In genomic region chrX:39242187-39242586, GRCh38 we compare ENCODE assay signal across 7 cellular contexts.
DNase-seq lines count a peak whose midpoint lies in the region; ATAC-seq, FAIRE-seq and TF ChIP-seq lines count a peak whose summit lies in the region.

No MANE protein-coding gene starts in this region.

- intact Hi-C loops in ascending aorta (cut with DNase I) = no loop called here

- no peaks in the 10 kb centered on the region for H3K9me3 ChIP-seq in ascending aorta

- H3K27ac ChIP-seq in VCaP (peak overlapping the region; percentile 32; the same call in 1 of the 2 replicates), ascending aorta (no peak overlapping the region)

- DNase-seq in MV-4-11 (lab: John Stamatoyannopoulos, UW) (peak; percentile 4), ascending aorta (ENCODE audit: low spot score in 2 of 2) (no peak), hepatic stellate cell (ENCODE audit: low spot score) (no peak)

- ATAC-seq in HG02623 (IDR thresholded peaks at IDR 0.05; ENCODE audit: unreplicated experiment) = no peak

- peak; percentile 95 for FAIRE-seq in islet of Langerhans (lab: Jason Lieb, UNC)

- H3K36me3 ChIP-seq in ascending aorta = no peaks in the 10 kb centered on the region

- TF ChIP-seq CTCF in GM12873 (IDR thresholded peaks at IDR 0.05; ENCODE audit: insufficient read depth, low read depth, low read length, missing control alignments) = peak; percentile 67
- TF ChIP-seq CTCF in VCaP (conservative IDR thresholded peaks at IDR 0.05) = peak; percentile 71
- TF ChIP-seq CTCF in ascending aorta (IDR thresholded peaks at IDR 0.05) = peak in 1 of 3 experiments; percentile 34

- no peaks in the 10 kb centered on the region for H3K27me3 ChIP-seq in ascending aorta

- H3K4me1 ChIP-seq in ascending aorta = no peaks in the 10 kb centered on the region

- no peak overlapping the region for H3K4me3 ChIP-seq in ascending aorta
